1 cellular context compared by ENCODE assay signal in genomic region chr6:133435065-133435728, GRCh38.
TF ChIP-seq lines count a peak whose summit lies in the region.

No MANE protein-coding gene starts in this region.

TF ChIP-seq in GM23338, 12 proteins besides CTCF, POLR2A, EP300 and RAD21 (continued from another document):
- TF ChIP-seq ETS1 (IDR thresholded peaks at IDR 0.05) (no peak), REST (IDR thresholded peaks at IDR 0.05; ENCODE audit: unreplicated experiment) (no peak), ZNF114 (CRISPR knock-in tag; IDR thresholded peaks at IDR 0.05) (no peak), ZNF331 (CRISPR knock-in tag; IDR thresholded peaks at IDR 0.05; ENCODE audit: low read depth) (no peak)
